In the genomic region with DNA sequence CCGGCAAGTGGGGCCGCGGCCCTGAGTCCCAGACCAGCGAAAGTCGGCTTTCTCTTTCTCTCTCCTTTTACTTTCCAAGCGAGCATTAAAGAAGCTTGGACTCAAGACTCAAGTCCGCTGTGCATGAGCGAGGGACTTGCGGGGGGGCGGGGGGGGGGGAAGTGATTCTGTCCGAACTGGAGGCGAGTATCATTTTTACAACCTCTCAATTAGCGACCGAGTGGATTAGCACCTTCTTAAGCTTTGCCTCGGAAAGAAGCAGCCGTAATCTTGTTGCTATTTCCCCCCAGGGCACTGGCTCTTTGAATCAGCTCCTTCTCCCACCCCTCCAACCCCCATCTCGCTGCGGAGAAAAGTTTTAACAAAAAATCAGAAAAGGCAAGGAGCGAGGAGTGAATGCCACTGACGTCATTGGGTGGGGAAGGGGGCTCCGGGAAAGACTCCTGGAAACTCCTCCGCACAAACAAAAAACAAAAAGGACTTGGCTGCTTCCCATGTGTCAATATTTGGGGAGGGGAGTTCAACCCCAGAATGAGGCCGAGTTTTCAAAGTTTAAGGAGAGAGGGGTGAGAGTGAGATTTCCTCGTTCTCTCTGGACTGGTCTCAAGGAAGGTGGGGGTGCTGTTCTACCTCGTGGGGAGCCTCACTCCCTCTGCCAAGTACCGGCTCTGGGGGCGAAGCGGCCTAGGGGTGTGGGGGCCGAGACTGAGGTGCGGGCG, we compare ENCODE assay signal across 8 cellular contexts. TPM values are rescaled to one million over a fixed set of nuclear protein-coding genes. Genes with fewer than 3 reads are reported as not detected.
DNase-seq lines count a peak whose midpoint lies in the region; ATAC-seq, FAIRE-seq and TF ChIP-seq lines count a peak whose summit lies in the region.

No MANE protein-coding gene starts in this region.

- WGBS in pancreas, 2 donors = 7 to 8% methylated on average over 27 to 31 of the region's 31 CpGs

- H3K27me3 ChIP-seq in pancreas = peaks cover 7 to 72% (median 24%) of the 10 kb centered on the region in 4 donors

- DNase-seq in ELF-1 (ENCODE audit: low read depth, low spot score) = peak; percentile 71
- peak; percentile 36 for DNase-seq in NCI-H1694 treated with DMSO at 0.1 percent for 48 hours (lab: John Stamatoyannopoulos, UW)
- no peak for DNase-seq in epithelial cell of proximal tubule (ENCODE audit: low read depth)
- DNase-seq in pancreas = no peak
- no peak for DNase-seq in middle frontal gyrus (ENCODE audit: extremely low spot score, low spot score)
- no peak for DNase-seq in effector CD4-positive, alpha-beta T cell
- DNase-seq in GM12891 (ENCODE audit: insufficient read length, low spot score) = no peak

- peaks cover 16 to 46% (median 24%) of the 10 kb centered on the region in 3 donors for H3K4me1 ChIP-seq in pancreas

- intact Hi-C loops in pancreas (cut with DNase I) = no loop called here

- no peak for TF ChIP-seq POLR2A in GM12891 (IDR thresholded peaks at IDR 0.05; ENCODE audit: low read depth, low read length)

- no peak overlapping the region for H3K27ac ChIP-seq in pancreas

- no peak for FAIRE-seq in pancreas (lab: Jason Lieb, UNC)
- no peak for FAIRE-seq in GM12891 (lab: Jason Lieb, UNC)

- ATAC-seq in pancreas (no peak), GM18861 (IDR thresholded peaks at IDR 0.05; ENCODE audit: unreplicated experiment) (no peak)

- H3K9me3 ChIP-seq in pancreas = no peaks in the 10 kb centered on the region

- TF ChIP-seq CTCF in epithelial cell of proximal tubule (conservative IDR thresholded peaks at IDR 0.05; ENCODE audit: low read depth, low read length) (no peak), pancreas (IDR thresholded peaks at IDR 0.05) (no peak)

- H3K36me3 ChIP-seq in pancreas = no peaks in the 10 kb centered on the region

- H3K4me3 ChIP-seq in epithelial cell of proximal tubule (ENCODE audit: low read depth, low read length) (peak overlapping the region; percentile 55), pancreas (peak overlapping the region in 3 of 4 donors; percentile 31 to 57 (median 46))

TF ChIP-seq in GM12891, 5 proteins besides CTCF, POLR2A, EP300 and RAD21:
- TF ChIP-seq POLR2AphosphoS5 (IDR thresholded peaks at IDR 0.05; ENCODE audit: low read depth, low read length) = no peak
- no peak for TF ChIP-seq TAF1 (IDR thresholded peaks at IDR 0.05; ENCODE audit: low read depth, low read length)
- no peak for TF ChIP-seq PAX5 (IDR thresholded peaks at IDR 0.05; ENCODE audit: insufficient read depth, low read length, severe bottlenecking)
- no peak for TF ChIP-seq SPI1 (IDR thresholded peaks at IDR 0.05; ENCODE audit: low read depth, low read length)
- no peak for TF ChIP-seq POU2F2 (IDR thresholded peaks at IDR 0.05; ENCODE audit: low read depth, low read length)

RNA-seq across cellular contexts. Expression of gene PAX6, which starts 2.3 kb away (rescaled TPM):
- total RNA-seq in epithelial cell of proximal tubule = 0.36 TPM in 1 of 2 replicates, not detected in the other
- total RNA-seq in pancreas = 10 to 100 TPM in 2 of 6 donors, 1 to 10 TPM in 4; 2.0 to 16.6 (median 6.2) TPM
- polyA plus RNA-seq in pancreas = 10 to 100 TPM; 15.9 to 75.0 TPM
- not detected for polyA plus RNA-seq in GM12891 (2012; ENCODE audit: low read depth, missing spikeins)

Comparison
In these comparisons a context has a peak if more than half of its experiments do, and no peak if none do; other contexts are left out.
1. DNase-seq: peak in ELF-1 (single experiment) and NCI-H1694 treated with DMSO at 0.1 percent for 48 hours (single experiment); none in epithelial cell of proximal tubule (single experiment), pancreas (0 of 6), middle frontal gyrus (single experiment), effector CD4-positive, alpha-beta T cell (single experiment) and GM12891 (single experiment).